In genomic region chr22:27244328-27244727, GRCh38 we compare ENCODE assay signal across 35 cellular contexts.
"Had no signal": no experiment of that assay in that cellular context is flagged by ENCODE, and none has a peak within 500 bp of the region (broad histone marks: within the 10 kb centered on the region; RNA-seq: fewer than 3 reads in every experiment).

No MANE protein-coding gene starts in this region.

- H3K9me3 ChIP-seq: adrenal gland, body of pancreas, esophagus muscularis mucosa, gastrocnemius medialis had no signal

- H3K4me1 ChIP-seq: adrenal gland, foreskin keratinocyte had no signal

- FAIRE-seq: colon had no signal

- H3K36me3 ChIP-seq: adrenal gland, esophagus muscularis mucosa, gastrocnemius medialis, WERI-Rb-1 had no signal

- H3K27ac Mint-ChIP-seq: activated B cell treated with CpG ODN at 0.5 μM for 24 hours; activated CD8-positive, alpha-beta T cell treated with anti-CD3 and anti-CD28 coated beads for 36 hours; activated naive CD4-positive, alpha-beta T cell treated with anti-CD3 and anti-CD28 coated beads for 36 hours; activated naive CD4-positive, alpha-beta T cell treated with anti-CD3 and anti-CD28 coated beads, Interleukin-2, amount 50 U/mL, for 24 hours; activated naive CD8-positive, alpha-beta T cell treated with anti-CD3 and anti-CD28 coated beads for 36 hours; activated naive CD8-positive, alpha-beta T cell treated with anti-CD3 and anti-CD28 coated beads, Interleukin-2, amount 50 U/mL, for 24 hours; activated T-helper 1 cell treated with anti-CD3 and anti-CD28 coated beads, Interleukin-12 subunit alpha, Interleukin-12 subunit beta, Interleukin-2, Interleukin-4 antibody, amounts not matched to agents 30 ng/mL and 10 ng/mL and 1 ng/mL, durations not matched to agents 14 hours and 24 hours and 36 hours; activated T-helper 2 cell treated with anti-CD3 and anti-CD28 coated beads, Interferon-gamma antibody, Interleukin-2, Interleukin-4, amounts not matched to agents 10 μg/mL and 5 μg/mL and 100 μg/mL, durations not matched to agents 14 hours and 24 hours and 36 hours; effector memory CD8-positive, alpha-beta T cell; T-helper 17 cell; T-helper 2 cell treated with Interferon-gamma antibody and Interleukin-4, amounts not matched to agents 5 μg/mL and 100 μg/mL, for 36 hours had no signal

- H3K36me3 Mint-ChIP-seq: activated naive CD4-positive, alpha-beta T cell treated with anti-CD3 and anti-CD28 coated beads, Interleukin-2, amount 50 U/mL, for 24 hours; activated naive CD8-positive, alpha-beta T cell treated with anti-CD3 and anti-CD28 coated beads for 36 hours had no signal

- H3K4me3 Mint-ChIP-seq: activated B cell treated with CpG ODN at 0.5 μM for 24 hours; activated CD8-positive, alpha-beta T cell treated with anti-CD3 and anti-CD28 coated beads for 36 hours; activated naive CD4-positive, alpha-beta T cell treated with anti-CD3 and anti-CD28 coated beads for 36 hours; activated naive CD4-positive, alpha-beta T cell treated with anti-CD3 and anti-CD28 coated beads, Interleukin-2, amount 50 U/mL, for 24 hours; activated naive CD8-positive, alpha-beta T cell treated with anti-CD3 and anti-CD28 coated beads for 36 hours; activated naive CD8-positive, alpha-beta T cell treated with anti-CD3 and anti-CD28 coated beads, Interleukin-2, amount 50 U/mL, for 24 hours; activated T-helper 1 cell treated with anti-CD3 and anti-CD28 coated beads, Interleukin-12 subunit alpha, Interleukin-12 subunit beta, Interleukin-2, Interleukin-4 antibody, amounts not matched to agents 30 ng/mL and 10 ng/mL and 1 ng/mL, durations not matched to agents 14 hours and 24 hours and 36 hours; effector memory CD8-positive, alpha-beta T cell; T-helper 17 cell; T-helper 2 cell treated with Interferon-gamma antibody and Interleukin-4, amounts not matched to agents 5 μg/mL and 100 μg/mL, for 36 hours had no signal

- H3K9me3 Mint-ChIP-seq: activated B cell treated with CpG ODN at 0.5 μM for 24 hours; activated naive CD4-positive, alpha-beta T cell treated with anti-CD3 and anti-CD28 coated beads for 36 hours; activated naive CD4-positive, alpha-beta T cell treated with anti-CD3 and anti-CD28 coated beads, Interleukin-2, amount 50 U/mL, for 24 hours; effector memory CD8-positive, alpha-beta T cell had no signal

- H3K27ac ChIP-seq: adrenal gland, body of pancreas, esophagus muscularis mucosa, foreskin keratinocyte, gastrocnemius medialis, WERI-Rb-1 had no signal

- ATAC-seq: activated CD4-positive, CD25-positive, alpha-beta regulatory T cell treated with anti-CD3 and anti-CD28 coated beads, Interleukin-2, amount 50 U/mL, for 24 hours; activated CD8-positive, alpha-beta T cell treated with anti-CD3 and anti-CD28 coated beads for 36 hours; activated naive CD8-positive, alpha-beta T cell treated with anti-CD3 and anti-CD28 coated beads, Interleukin-2, amount 50 U/mL, for 24 hours; body of pancreas; effector memory CD8-positive, alpha-beta T cell; foreskin keratinocyte; gastrocnemius medialis; T-helper 17 cell had no signal

- H3K27me3 ChIP-seq: adrenal gland, body of pancreas, esophagus muscularis mucosa had no signal

- H3K4me1 Mint-ChIP-seq: activated B cell treated with CpG ODN at 0.5 μM for 24 hours had no signal

- DNase-seq: activated B cell treated with CpG ODN at 0.5 μM for 24 hours; activated CD4-positive, alpha-beta T cell treated with anti-CD3 and anti-CD28 coated beads for 48 hours; activated CD4-positive, alpha-beta T cell treated with anti-CD3 and anti-CD28 coated beads, Interleukin-2, amount 50 U/mL, for 1 hour; activated CD4-positive, alpha-beta T cell treated with anti-CD3 and anti-CD28 coated beads, Interleukin-2, amount 50 U/mL, for 48 hours; activated CD8-positive, alpha-beta memory T cell treated with anti-CD3 and anti-CD28 coated beads for 24 hours; activated CD8-positive, alpha-beta T cell treated with anti-CD3 and anti-CD28 coated beads for 36 hours; activated effector memory CD4-positive, alpha-beta T cell treated with anti-CD3 and anti-CD28 coated beads, Interleukin-2, amount 50 U/mL, for 16 hours; activated naive CD4-positive, alpha-beta T cell treated with anti-CD3 and anti-CD28 coated beads for 36 hours; activated naive CD8-positive, alpha-beta T cell treated with anti-CD3 and anti-CD28 coated beads for 36 hours; activated naive CD8-positive, alpha-beta T cell treated with anti-CD3 and anti-CD28 coated beads, Interleukin-2, amount 50 U/mL, for 24 hours; activated T-cell treated with anti-CD3 and anti-CD28 coated beads, Interleukin-2, amount 50 U/mL, for 48 hours; adrenal gland; amygdala; aorta; body of pancreas; caudate nucleus; cortex of kidney; dermis blood vessel endothelial cell; effector CD4-positive, alpha-beta T cell; effector memory CD8-positive, alpha-beta T cell; erythroblast; foreskin keratinocyte; gastrocnemius medialis; glutamatergic neuron; T-helper 1 cell; T-helper 17 cell; T1000 had no signal

- H3K4me3 ChIP-seq: adrenal gland, body of pancreas, esophagus muscularis mucosa, gastrocnemius medialis had no signal
